ENCODE assay signal across 9 cellular contexts in genomic region chr14:88613552-88614010, GRCh38. TPM values are rescaled to one million over a fixed set of nuclear protein-coding genes. Genes with fewer than 3 reads are reported as not detected.
DNase-seq lines count a peak whose midpoint lies in the region; ATAC-seq, FAIRE-seq and TF ChIP-seq lines count a peak whose summit lies in the region.
"Had no signal": no experiment of that assay in that cellular context is flagged by ENCODE, and none has a peak within 500 bp of the region (broad histone marks: within the 10 kb centered on the region; RNA-seq: fewer than 3 reads in every experiment).

No MANE protein-coding gene starts in this region.

- H3K9me3 ChIP-seq in endothelial cell of umbilical vein (replicated peaks; ENCODE audit: control insufficient read depth, insufficient read depth, low read length) = no peaks in the 10 kb centered on the region

- H3K9me1 ChIP-seq in endothelial cell of umbilical vein (replicated peaks; ENCODE audit: control insufficient read depth, extremely low read depth, insufficient read depth, low read length) = no peaks in the 10 kb centered on the region

- no peak overlapping the region for H2AFZ ChIP-seq in endothelial cell of umbilical vein (ENCODE audit: low read depth, low read length)

- H3K27ac ChIP-seq in endothelial cell of umbilical vein (ENCODE audit: insufficient read depth, low read depth, low read length) = peak overlapping the region; percentile 78
- H3K27ac ChIP-seq: 22Rv1 had no signal

- H3K36me3 Mint-ChIP-seq in stimulated activated effector memory CD8-positive, alpha-beta T cell treated with anti-CD3 and anti-CD28 coated beads, Interleukin-12 subunit alpha, Interleukin-12 subunit beta, amount 100 ng/mL, for 72 hours = peaks cover 92% of the 10 kb centered on the region

- H3K4me1 Mint-ChIP-seq in stimulated activated effector memory CD8-positive, alpha-beta T cell treated with anti-CD3 and anti-CD28 coated beads, Interleukin-12 subunit alpha, Interleukin-12 subunit beta, amount 100 ng/mL, for 72 hours = peaks cover 18% of the 10 kb centered on the region

- H3K4me3 Mint-ChIP-seq in stimulated activated effector memory CD8-positive, alpha-beta T cell treated with anti-CD3 and anti-CD28 coated beads, Interleukin-12 subunit alpha, Interleukin-12 subunit beta, amount 100 ng/mL, for 72 hours = no peak overlapping the region

- peak; percentile 58 for DNase-seq in DMS53 (lab: John Stamatoyannopoulos, UW)
- DNase-seq in DMS53 treated with DMSO at 0.1 percent for 48 hours (lab: John Stamatoyannopoulos, UW; ENCODE audit: unreplicated experiment) = no peak
- DNase-seq in NCI-H2081 treated with DMSO at 0.1 percent for 48 hours (lab: John Stamatoyannopoulos, UW) = peak; percentile 8
- DNase-seq in endothelial cell of umbilical vein (ENCODE audit: low read depth, low spot score) = peak; percentile 81
- no peak for DNase-seq in stimulated activated effector memory CD8-positive, alpha-beta T cell treated with anti-CD3 and anti-CD28 coated beads, Interleukin-12 subunit alpha, Interleukin-12 subunit beta, amount 100 ng/mL, for 72 hours (ENCODE audit: low spot score in 2 of 2)
- DNase-seq in DMS 273 treated with DMSO at 0.1 percent for 48 hours (lab: John Stamatoyannopoulos, UW) = no peak
- no peak for DNase-seq in stimulated activated CD4-positive, alpha-beta T cell treated with anti-CD3 and anti-CD28 coated beads, Interleukin-4, amount 100 ng/mL, for 24 hours

- no peak overlapping the region for H3K4me3 ChIP-seq in endothelial cell of umbilical vein (replicated peaks in 1 of 3; ENCODE audit: insufficient read depth in 1 of 3, low read depth in 1 of 3, low read length in 3 of 3)

- peaks cover 39% of the 10 kb centered on the region for H3K4me1 ChIP-seq in endothelial cell of umbilical vein (ENCODE audit: control insufficient read depth, extremely low read depth, insufficient read depth, low read length)

- POLR2A ChIA-PET in endothelial cell of umbilical vein (lab: Charles Lee) = no interaction called here

- no TSS peak for BruUV-seq in endothelial cell of umbilical vein (replicated peaks; lab: Mats Ljungman, UMichigan)

- no peaks in the 10 kb centered on the region for H4K20me1 ChIP-seq in endothelial cell of umbilical vein (replicated peaks; ENCODE audit: control insufficient read depth, extremely low read depth, insufficient read depth, low read length)

- TF ChIP-seq POLR2A in endothelial cell of umbilical vein (IDR thresholded peaks at IDR 0.05; ENCODE audit: low read depth, low read length) = no peak
- TF ChIP-seq POLR2A in GM18505 (IDR thresholded peaks at IDR 0.05; ENCODE audit: borderline replicate concordance, extremely low read depth, insufficient read depth, insufficient read length) = no peak

- FAIRE-seq in endothelial cell of umbilical vein (lab: Jason Lieb, UNC) = peak; percentile 61

- dilution Hi-C loops in endothelial cell of umbilical vein (cut with MboI; ENCODE audit: extremely low pct_ligation_motif_present, low sequenced_read_pairs) = no loop called here

- intact Hi-C loops in endothelial cell of umbilical vein (cut with micrococcal nuclease) = loop anchor here (5.0 kb wide), 1 partner anchor 51 kb away; the partner anchor contains the start of gene ZC3H14

- H3K27ac Mint-ChIP-seq in stimulated activated effector memory CD8-positive, alpha-beta T cell treated with anti-CD3 and anti-CD28 coated beads, Interleukin-12 subunit alpha, Interleukin-12 subunit beta, amount 100 ng/mL, for 72 hours = no peak overlapping the region

- H3K36me3 ChIP-seq in endothelial cell of umbilical vein (ENCODE audit: control insufficient read depth in 2 of 2, extremely low read depth in 1 of 2, insufficient read depth in 2 of 2, low read length in 2 of 2) = peaks cover 0 to 15% of the 10 kb centered on the region in 2 experiments

- no peaks in the 10 kb centered on the region for H3K27me3 ChIP-seq in endothelial cell of umbilical vein (ENCODE audit: control insufficient read depth in 2 of 2, insufficient read depth in 2 of 2, low read length in 2 of 2)

- H3K9me3 Mint-ChIP-seq in stimulated activated effector memory CD8-positive, alpha-beta T cell treated with anti-CD3 and anti-CD28 coated beads, Interleukin-12 subunit alpha, Interleukin-12 subunit beta, amount 100 ng/mL, for 72 hours = no peaks in the 10 kb centered on the region

- TF ChIP-seq CTCF in endothelial cell of umbilical vein (IDR thresholded peaks at IDR 0.05; ENCODE audit: extremely low read depth in 1 of 2, insufficient read depth in 1 of 2, low read depth in 1 of 2, low read length in 2 of 2) = no peak

- CTCF ChIA-PET in endothelial cell of umbilical vein (lab: Charles Lee) = interaction anchor here (1.0 to 1.7 kb wide), 6 partner anchors 10 to 54 kb away, joined by 3 to 14 read pairs (median 5); no protein-coding TSS in a partner anchor

- H3K9ac ChIP-seq in endothelial cell of umbilical vein (replicated peaks; ENCODE audit: extremely low read depth, insufficient read depth, low read length) = peak overlapping the region; percentile 41

- peak; percentile 82 for ATAC-seq in stimulated activated effector memory CD8-positive, alpha-beta T cell treated with anti-CD3 and anti-CD28 coated beads, Interleukin-12 subunit alpha, Interleukin-12 subunit beta, amount 100 ng/mL, for 72 hours
- ATAC-seq in GM18505 (IDR thresholded peaks at IDR 0.05; ENCODE audit: unreplicated experiment) = no peak

- no peaks in the 10 kb centered on the region for H3K79me2 ChIP-seq in endothelial cell of umbilical vein (ENCODE audit: control insufficient read depth, insufficient read depth, low read length)

- peak overlapping the region; percentile 49 for H3K4me2 ChIP-seq in endothelial cell of umbilical vein (ENCODE audit: insufficient read depth, low read length)

TF ChIP-seq in endothelial cell of umbilical vein, 7 proteins besides CTCF, POLR2A, EP300 and RAD21:
- TF ChIP-seq MYC (IDR thresholded peaks at IDR 0.05; ENCODE audit: low read depth, low read length) = no peak
- TF ChIP-seq JUN (IDR thresholded peaks at IDR 0.05; ENCODE audit: borderline replicate concordance, insufficient read depth, insufficient read length, low read depth) = peak; percentile 43
- TF ChIP-seq EZH2 (IDR thresholded peaks at IDR 0.05; ENCODE audit: borderline replicate concordance, low read depth, low read length, severe bottlenecking) = no peak
- TF ChIP-seq POLR2AphosphoS5 (IDR thresholded peaks at IDR 0.05; ENCODE audit: insufficient read depth, low read depth, low read length) = peak; percentile 58
- TF ChIP-seq FOS (IDR thresholded peaks at IDR 0.05; ENCODE audit: borderline replicate concordance, insufficient read depth, low read length) = peak; percentile 71
- TF ChIP-seq MAX (IDR thresholded peaks at IDR 0.05; ENCODE audit: insufficient read depth, insufficient read length) = no peak
- peak; percentile 68 for TF ChIP-seq GATA2 (IDR thresholded peaks at IDR 0.05; ENCODE audit: insufficient read depth, insufficient read length, low read depth, low read length)

RNA-seq across cellular contexts. Expression of gene ZC3H14, which starts 50.7 kb away (rescaled TPM):
- 59.6 and 61.8 TPM in 2 replicates for total RNA-seq in endothelial cell of umbilical vein
- 61.2 and 62.3 TPM in 2 replicates for polyA plus RNA-seq in endothelial cell of umbilical vein
- 71.1 and 77.7 TPM in 2 replicates for polyA plus RNA-seq in endothelial cell of umbilical vein (2011; cell fraction: cytosol; rRNA removed)
- polyA plus RNA-seq in endothelial cell of umbilical vein (2011; cell fraction: nucleus; rRNA removed) = 105 and 123 TPM in 2 replicates
- 39.2 and 49.9 TPM in 2 replicates for polyA plus RNA-seq in endothelial cell of umbilical vein (2012)
- polyA minus RNA-seq in endothelial cell of umbilical vein = 163 and 174 TPM in 2 replicates
- 87.2 TPM for polyA minus RNA-seq in endothelial cell of umbilical vein (2011; cell fraction: cytosol; rRNA and poly(A)+ RNA removed)
- polyA minus RNA-seq in endothelial cell of umbilical vein (2011; cell fraction: nucleus; rRNA and poly(A)+ RNA removed) = 39.6 and 72.8 TPM in 2 replicates

RNA-seq across cellular contexts. Expression of gene PTPN21, which starts 58.8 kb away (rescaled TPM):
- total RNA-seq in endothelial cell of umbilical vein = 16.1 and 22.9 TPM in 2 replicates
- 9.2 and 10.2 TPM in 2 replicates for polyA plus RNA-seq in endothelial cell of umbilical vein
- 6.0 and 6.1 TPM in 2 replicates for polyA plus RNA-seq in endothelial cell of umbilical vein (2011; cell fraction: cytosol; rRNA removed)
- 28.2 and 30.9 TPM in 2 replicates for polyA plus RNA-seq in endothelial cell of umbilical vein (2011; cell fraction: nucleus; rRNA removed)
- 8.0 and 12.5 TPM in 2 replicates for polyA plus RNA-seq in endothelial cell of umbilical vein (2012)
- polyA minus RNA-seq in endothelial cell of umbilical vein = 16.0 and 18.8 TPM in 2 replicates
- polyA minus RNA-seq in endothelial cell of umbilical vein (2011; cell fraction: cytosol; rRNA and poly(A)+ RNA removed) = 3.3 TPM
- 21.5 and 22.6 TPM in 2 replicates for polyA minus RNA-seq in endothelial cell of umbilical vein (2011; cell fraction: nucleus; rRNA and poly(A)+ RNA removed)

Comparison
In these comparisons a context has a peak if more than half of its experiments do, and no peak if none do; other contexts are left out.
1. DNase-seq: peak in DMS53 (single experiment), NCI-H2081 treated with DMSO at 0.1 percent for 48 hours (single experiment) and endothelial cell of umbilical vein (single experiment); none in DMS53 treated with DMSO at 0.1 percent for 48 hours (single experiment), stimulated activated effector memory CD8-positive, alpha-beta T cell treated with anti-CD3 and anti-CD28 coated beads, Interleukin-12 subunit alpha, Interleukin-12 subunit beta, amount 100 ng/mL, for 72 hours (0 of 2), DMS 273 treated with DMSO at 0.1 percent for 48 hours (single experiment) and stimulated activated CD4-positive, alpha-beta T cell treated with anti-CD3 and anti-CD28 coated beads, Interleukin-4, amount 100 ng/mL, for 24 hours (single experiment).